ENCODE assay signal across 7 cellular contexts in genomic region chr13:74142257-74142656, GRCh38.
"Had no signal": no experiment of that assay in that cellular context is flagged by ENCODE, and none has a peak within 500 bp of the region (broad histone marks: within the 10 kb centered on the region; RNA-seq: fewer than 3 reads in every experiment).

No MANE protein-coding gene starts in this region.

- ATAC-seq: K562 had no signal

- H3K27me3 Mint-ChIP-seq: IgD-negative memory B cell had no signal

- H3K4me1 Mint-ChIP-seq: IgD-negative memory B cell had no signal

- H3K36me3 Mint-ChIP-seq: IgD-negative memory B cell had no signal

- H3K4me3 ChIP-seq: K562 had no signal

- DNase-seq: IMR-90, KBM-7, KG1 had no signal

- H3K9me3 Mint-ChIP-seq: IgD-negative memory B cell had no signal

- FAIRE-seq: HTR-8/SVneo, K562 had no signal

- H3K27ac ChIP-seq: HL-60 had no signal

- H3K4me3 Mint-ChIP-seq: IgD-negative memory B cell had no signal
